ENCODE assay signal across 17 cellular contexts in the genomic region with DNA sequence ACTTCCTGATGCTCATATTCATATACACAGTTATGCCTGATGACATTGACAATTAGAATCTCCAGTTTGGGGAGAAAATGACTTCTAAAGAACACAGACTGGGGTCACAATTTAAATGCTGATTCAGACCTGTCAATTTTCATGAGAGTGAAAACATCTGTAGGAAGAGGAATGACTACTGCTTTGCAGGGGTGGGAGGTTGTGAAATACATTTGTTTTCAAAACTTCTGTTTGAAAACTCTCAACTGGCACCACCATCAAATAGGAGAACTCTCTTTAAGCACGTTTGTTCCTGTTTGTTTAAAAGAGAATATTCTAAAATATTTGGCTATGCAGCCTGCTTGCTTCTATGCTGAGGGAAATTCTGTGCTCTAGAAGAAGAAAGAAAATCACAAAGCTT. TPM values are rescaled to one million over a fixed set of nuclear protein-coding genes. Genes with fewer than 3 reads are reported as not detected.
DNase-seq lines count a peak whose midpoint lies in the region; ATAC-seq and TF ChIP-seq lines count a peak whose summit lies in the region.
"Had no signal": no experiment of that assay in that cellular context is flagged by ENCODE, and none has a peak within 500 bp of the region (broad histone marks: within the 10 kb centered on the region; RNA-seq: fewer than 3 reads in every experiment).

No MANE protein-coding gene starts in this region.

- DNase-seq in MV-4-11 (lab: John Stamatoyannopoulos, UW) (peak; percentile 23), SKM-1 (lab: John Stamatoyannopoulos, UW; ENCODE audit: unreplicated experiment) (peak; percentile 16), fibroblast of mammary gland (ENCODE audit: low read depth) (peak; percentile 60), smooth muscle cell (lab: John Stamatoyannopoulos, UW; ENCODE audit: unreplicated experiment) (no peak)
- no peak for DNase-seq in stimulated activated CD4-positive, alpha-beta T cell treated with anti-CD3 and anti-CD28 coated beads, Interleukin-4, amount 100 ng/mL, for 1 hour
- no peak for DNase-seq in activated CD4-positive, alpha-beta T cell treated with anti-CD3 and anti-CD28 coated beads for 48 hours
- no peak for DNase-seq in effector memory CD8-positive, alpha-beta T cell
- DNase-seq: BE2C; CD4-positive, alpha-beta memory T cell; H7; NCI-H1048; NCI-H1694; NCI-H510A treated with DMSO at 0.1 percent for 48 hours; OCI-M1; SJCRH30; SW 1271 had no signal

- no peaks in the 10 kb centered on the region for H3K36me3 Mint-ChIP-seq in effector memory CD8-positive, alpha-beta T cell (ENCODE audit: insufficient read depth)
- H3K36me3 Mint-ChIP-seq: CD4-positive, alpha-beta memory T cell had no signal

- H3K79me2 ChIP-seq in smooth muscle cell (ENCODE audit: low read depth), result no peaks in the 10 kb centered on the region

- H3K27ac Mint-ChIP-seq in effector memory CD8-positive, alpha-beta T cell, result no peak overlapping the region
- H3K27ac Mint-ChIP-seq: CD4-positive, alpha-beta memory T cell had no signal

- H3K4me3 Mint-ChIP-seq in effector memory CD8-positive, alpha-beta T cell, result no peak overlapping the region
- H3K4me3 Mint-ChIP-seq: CD4-positive, alpha-beta memory T cell had no signal

- no peak overlapping the region for H3K27ac ChIP-seq in smooth muscle cell (ENCODE audit: low read depth)
- H3K27ac ChIP-seq: SJCRH30 had no signal

- H3K4me1 ChIP-seq in smooth muscle cell (ENCODE audit: low read depth), result no peaks in the 10 kb centered on the region
- H3K4me1 ChIP-seq: BE2C, SJCRH30 had no signal

- no peaks in the 10 kb centered on the region for H3K9me3 ChIP-seq in smooth muscle cell (replicated peaks; ENCODE audit: low read depth)
- H3K9me3 ChIP-seq: BE2C, SJCRH30 had no signal

- H3K36me3 ChIP-seq in smooth muscle cell (ENCODE audit: low read depth), result no peaks in the 10 kb centered on the region
- H3K36me3 ChIP-seq: BE2C, SJCRH30 had no signal

- no peaks in the 10 kb centered on the region for H3K9me3 Mint-ChIP-seq in effector memory CD8-positive, alpha-beta T cell

- no peak overlapping the region for H3K4me2 ChIP-seq in smooth muscle cell

- ATAC-seq in effector memory CD8-positive, alpha-beta T cell (replicated peaks), result no peak

- no peak for TF ChIP-seq CTCF in fibroblast of mammary gland (conservative IDR thresholded peaks at IDR 0.05; ENCODE audit: control insufficient read depth, insufficient read depth, low read depth, low read length)
- no peak for TF ChIP-seq CTCF in smooth muscle cell (IDR thresholded peaks at IDR 0.05; ENCODE audit: borderline replicate concordance, insufficient read depth, poor library complexity, severe bottlenecking)

- H3K4me1 Mint-ChIP-seq in effector memory CD8-positive, alpha-beta T cell (ENCODE audit: low read depth in 2 of 2), result no peaks in the 10 kb centered on the region
- H3K4me1 Mint-ChIP-seq: CD4-positive, alpha-beta memory T cell had no signal

- no peaks in the 10 kb centered on the region for H4K20me1 ChIP-seq in smooth muscle cell (ENCODE audit: low read depth)

- H3K27me3 Mint-ChIP-seq in effector memory CD8-positive, alpha-beta T cell, result peaks cover 5 to 18% of the 10 kb centered on the region in 2 donors
- H3K27me3 Mint-ChIP-seq: CD4-positive, alpha-beta memory T cell had no signal

- no peaks in the 10 kb centered on the region for H3F3A ChIP-seq in smooth muscle cell (ENCODE audit: low read depth)

- H3K27me3 ChIP-seq in smooth muscle cell (ENCODE audit: low read depth), result no peaks in the 10 kb centered on the region
- H3K27me3 ChIP-seq: SJCRH30 had no signal

- peak overlapping the region; percentile 58 for H2AFZ ChIP-seq in smooth muscle cell (ENCODE audit: low read depth)

- no peak overlapping the region for H3K9ac ChIP-seq in smooth muscle cell (ENCODE audit: low read depth)

- WGBS in smooth muscle cell (ENCODE audit: low lambda C conversion rate), result 79% methylated on average over 1 of the region's 1 CpG

- H3K4me3 ChIP-seq in fibroblast of mammary gland (ENCODE audit: control insufficient read depth, low read depth, low read length) (no peak overlapping the region), smooth muscle cell (no peak overlapping the region)
- H3K4me3 ChIP-seq: SJCRH30 had no signal

RNA-seq across cellular contexts. Expression of a gene that starts 50.8 kb away (rescaled TPM):
- total RNA-seq in smooth muscle cell, result 0.13 TPM in 1 of 2 replicates, not detected in the other
- polyA plus RNA-seq in smooth muscle cell, result not detected in 2 replicates
- total RNA-seq: CD4-positive, alpha-beta memory T cell had no signal
- polyA plus RNA-seq: AG04450; CD4-positive, alpha-beta memory T cell had no signal

Comparison
In these comparisons a context has a peak if more than half of its experiments do, and no peak if none do; other contexts are left out.
1. DNase-seq: peak in MV-4-11 (single experiment), SKM-1 (single experiment) and fibroblast of mammary gland (single experiment); none in smooth muscle cell (single experiment), stimulated activated CD4-positive, alpha-beta T cell treated with anti-CD3 and anti-CD28 coated beads, Interleukin-4, amount 100 ng/mL, for 1 hour (single experiment), activated CD4-positive, alpha-beta T cell treated with anti-CD3 and anti-CD28 coated beads for 48 hours (single experiment) and effector memory CD8-positive, alpha-beta T cell (0 of 3).